16 cellular contexts compared by ENCODE assay signal in genomic region chr1:98059616-98060015, GRCh38.
"Had no signal": no experiment of that assay in that cellular context is flagged by ENCODE, and none has a peak within 500 bp of the region (broad histone marks: within the 10 kb centered on the region; RNA-seq: fewer than 3 reads in every experiment).

No MANE protein-coding gene starts in this region.

- H3K27ac ChIP-seq: lower lobe of right lung, right lobe of liver, suprapubic skin had no signal

- H3K4me3 ChIP-seq: lower lobe of right lung, right lobe of liver, suprapubic skin had no signal

- ATAC-seq: activated CD8-positive, alpha-beta T cell treated with anti-CD3 and anti-CD28 coated beads, Interleukin-2, amount 10 ng/mL, durations not matched to agents 7 days and 5 days; left colon; lower lobe of right lung; right lobe of liver had no signal

- H3K27me3 ChIP-seq: right lobe of liver had no signal

- H3K36me3 ChIP-seq: lower lobe of right lung, right lobe of liver, suprapubic skin had no signal

- DNase-seq: activated B cell treated with CpG ODN at 0.5 μM for 24 hours; activated CD4-positive, alpha-beta T cell treated with anti-CD3 and anti-CD28 coated beads, Interleukin-2, amount 10 ng/mL, durations not matched to agents 24 days and 14 days; activated CD8-positive, alpha-beta memory T cell treated with anti-CD3 and anti-CD28 coated beads, Interleukin-2, amount 50 U/mL, for 4 hours; activated CD8-positive, alpha-beta T cell treated with anti-CD3 and anti-CD28 coated beads, Interleukin-2, amount 10 ng/mL, durations not matched to agents 7 days and 5 days; activated gamma-delta T cell treated with Interleukin-2 at 50 U/mL for 16 hours; activated naive CD8-positive, alpha-beta T cell treated with anti-CD3 and anti-CD28 coated beads for 36 hours; amygdala; cortex of kidney; effector CD8-positive, alpha-beta T cell; foreskin melanocyte; head of caudate nucleus; left colon; lower lobe of right lung; right lobe of liver; trophoblast cell had no signal
